Comparison of ENCODE assay signal across 1 cellular context in the genomic region with DNA sequence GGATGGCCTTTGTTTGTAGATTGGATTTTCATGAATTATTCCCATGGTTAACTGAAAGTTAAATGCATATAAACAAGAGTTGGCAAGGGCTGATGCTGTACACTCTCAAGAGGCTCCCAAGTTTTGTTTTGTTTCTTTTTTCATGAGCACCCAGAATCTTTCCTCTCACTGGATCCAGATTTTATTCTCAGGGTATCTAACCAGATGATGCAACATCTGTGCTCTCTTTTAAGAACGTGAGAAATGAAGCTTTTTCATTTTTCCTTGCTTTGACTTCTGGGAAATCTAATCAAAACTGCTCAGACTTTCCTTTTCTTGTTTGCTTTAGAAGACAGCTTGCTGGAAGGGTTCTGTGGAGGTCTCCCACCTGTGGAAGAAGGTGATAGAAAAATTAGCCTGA.
TF ChIP-seq lines count a peak whose summit lies in the region.

No MANE protein-coding gene starts in this region.

TF ChIP-seq in GM23338, 12 proteins besides CTCF, POLR2A, EP300 and RAD21 (continued from another document):
- TF ChIP-seq, protein P1, sequence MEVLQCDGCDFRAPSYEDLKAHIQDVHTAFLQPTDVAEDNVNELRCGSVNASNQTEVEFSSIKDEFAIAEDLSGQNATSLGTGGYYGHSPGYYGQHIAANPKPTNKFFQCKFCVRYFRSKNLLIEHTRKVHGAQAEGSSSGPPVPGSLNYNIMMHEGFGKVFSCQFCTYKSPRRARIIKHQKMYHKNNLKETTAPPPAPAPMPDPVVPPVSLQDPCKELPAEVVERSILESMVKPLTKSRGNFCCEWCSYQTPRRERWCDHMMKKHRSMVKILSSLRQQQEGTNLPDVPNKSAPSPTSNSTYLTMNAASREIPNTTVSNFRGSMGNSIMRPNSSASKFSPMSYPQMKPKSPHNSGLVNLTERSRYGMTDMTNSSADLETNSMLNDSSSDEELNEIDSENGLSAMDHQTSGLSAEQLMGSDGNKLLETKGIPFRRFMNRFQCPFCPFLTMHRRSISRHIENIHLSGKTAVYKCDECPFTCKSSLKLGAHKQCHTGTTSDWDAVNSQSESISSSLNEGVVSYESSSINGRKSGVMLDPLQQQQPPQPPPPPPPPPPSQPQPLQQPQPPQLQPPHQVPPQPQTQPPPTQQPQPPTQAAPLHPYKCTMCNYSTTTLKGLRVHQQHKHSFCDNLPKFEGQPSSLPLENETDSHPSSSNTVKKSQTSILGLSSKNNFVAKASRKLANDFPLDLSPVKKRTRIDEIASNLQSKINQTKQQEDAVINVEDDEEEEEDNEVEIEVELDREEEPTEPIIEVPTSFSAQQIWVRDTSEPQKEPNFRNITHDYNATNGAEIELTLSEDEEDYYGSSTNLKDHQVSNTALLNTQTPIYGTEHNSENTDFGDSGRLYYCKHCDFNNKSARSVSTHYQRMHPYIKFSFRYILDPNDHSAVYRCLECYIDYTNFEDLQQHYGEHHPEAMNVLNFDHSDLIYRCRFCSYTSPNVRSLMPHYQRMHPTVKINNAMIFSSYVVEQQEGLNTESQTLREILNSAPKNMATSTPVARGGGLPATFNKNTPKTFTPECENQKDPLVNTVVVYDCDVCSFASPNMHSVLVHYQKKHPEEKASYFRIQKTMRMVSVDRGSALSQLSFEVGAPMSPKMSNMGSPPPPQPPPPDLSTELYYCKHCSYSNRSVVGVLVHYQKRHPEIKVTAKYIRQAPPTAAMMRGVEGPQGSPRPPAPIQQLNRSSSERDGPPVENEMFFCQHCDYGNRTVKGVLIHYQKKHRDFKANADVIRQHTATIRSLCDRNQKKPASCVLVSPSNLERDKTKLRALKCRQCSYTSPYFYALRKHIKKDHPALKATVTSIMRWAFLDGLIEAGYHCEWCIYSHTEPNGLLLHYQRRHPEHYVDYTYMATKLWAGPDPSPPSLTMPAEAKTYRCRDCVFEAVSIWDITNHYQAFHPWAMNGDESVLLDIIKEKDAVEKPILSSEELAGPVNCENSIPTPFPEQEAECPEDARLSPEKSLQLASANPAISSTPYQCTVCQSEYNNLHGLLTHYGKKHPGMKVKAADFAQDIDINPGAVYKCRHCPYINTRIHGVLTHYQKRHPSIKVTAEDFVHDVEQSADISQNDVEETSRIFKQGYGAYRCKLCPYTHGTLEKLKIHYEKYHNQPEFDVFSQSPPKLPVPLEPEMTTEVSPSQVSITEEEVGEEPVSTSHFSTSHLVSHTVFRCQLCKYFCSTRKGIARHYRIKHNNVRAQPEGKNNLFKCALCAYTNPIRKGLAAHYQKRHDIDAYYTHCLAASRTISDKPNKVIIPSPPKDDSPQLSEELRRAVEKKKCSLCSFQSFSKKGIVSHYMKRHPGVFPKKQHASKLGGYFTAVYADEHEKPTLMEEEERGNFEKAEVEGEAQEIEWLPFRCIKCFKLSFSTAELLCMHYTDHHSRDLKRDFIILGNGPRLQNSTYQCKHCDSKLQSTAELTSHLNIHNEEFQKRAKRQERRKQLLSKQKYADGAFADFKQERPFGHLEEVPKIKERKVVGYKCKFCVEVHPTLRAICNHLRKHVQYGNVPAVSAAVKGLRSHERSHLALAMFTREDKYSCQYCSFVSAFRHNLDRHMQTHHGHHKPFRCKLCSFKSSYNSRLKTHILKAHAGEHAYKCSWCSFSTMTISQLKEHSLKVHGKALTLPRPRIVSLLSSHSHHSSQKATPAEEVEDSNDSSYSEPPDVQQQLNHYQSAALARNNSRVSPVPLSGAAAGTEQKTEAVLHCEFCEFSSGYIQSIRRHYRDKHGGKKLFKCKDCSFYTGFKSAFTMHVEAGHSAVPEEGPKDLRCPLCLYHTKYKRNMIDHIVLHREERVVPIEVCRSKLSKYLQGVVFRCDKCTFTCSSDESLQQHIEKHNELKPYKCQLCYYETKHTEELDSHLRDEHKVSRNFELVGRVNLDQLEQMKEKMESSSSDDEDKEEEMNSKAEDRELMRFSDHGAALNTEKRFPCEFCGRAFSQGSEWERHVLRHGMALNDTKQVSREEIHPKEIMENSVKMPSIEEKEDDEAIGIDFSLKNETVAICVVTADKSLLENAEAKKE (CRISPR knock-in tag; IDR thresholded peaks at IDR 0.05), result no peak
- no peak for TF ChIP-seq ZNF331 (CRISPR knock-in tag; IDR thresholded peaks at IDR 0.05; ENCODE audit: low read depth)
- TF ChIP-seq ZNF114 (CRISPR knock-in tag; IDR thresholded peaks at IDR 0.05), result no peak
- no peak for TF ChIP-seq EZH2 (IDR thresholded peaks at IDR 0.05; ENCODE audit: low read depth, unreplicated experiment)
- TF ChIP-seq, protein P2, sequence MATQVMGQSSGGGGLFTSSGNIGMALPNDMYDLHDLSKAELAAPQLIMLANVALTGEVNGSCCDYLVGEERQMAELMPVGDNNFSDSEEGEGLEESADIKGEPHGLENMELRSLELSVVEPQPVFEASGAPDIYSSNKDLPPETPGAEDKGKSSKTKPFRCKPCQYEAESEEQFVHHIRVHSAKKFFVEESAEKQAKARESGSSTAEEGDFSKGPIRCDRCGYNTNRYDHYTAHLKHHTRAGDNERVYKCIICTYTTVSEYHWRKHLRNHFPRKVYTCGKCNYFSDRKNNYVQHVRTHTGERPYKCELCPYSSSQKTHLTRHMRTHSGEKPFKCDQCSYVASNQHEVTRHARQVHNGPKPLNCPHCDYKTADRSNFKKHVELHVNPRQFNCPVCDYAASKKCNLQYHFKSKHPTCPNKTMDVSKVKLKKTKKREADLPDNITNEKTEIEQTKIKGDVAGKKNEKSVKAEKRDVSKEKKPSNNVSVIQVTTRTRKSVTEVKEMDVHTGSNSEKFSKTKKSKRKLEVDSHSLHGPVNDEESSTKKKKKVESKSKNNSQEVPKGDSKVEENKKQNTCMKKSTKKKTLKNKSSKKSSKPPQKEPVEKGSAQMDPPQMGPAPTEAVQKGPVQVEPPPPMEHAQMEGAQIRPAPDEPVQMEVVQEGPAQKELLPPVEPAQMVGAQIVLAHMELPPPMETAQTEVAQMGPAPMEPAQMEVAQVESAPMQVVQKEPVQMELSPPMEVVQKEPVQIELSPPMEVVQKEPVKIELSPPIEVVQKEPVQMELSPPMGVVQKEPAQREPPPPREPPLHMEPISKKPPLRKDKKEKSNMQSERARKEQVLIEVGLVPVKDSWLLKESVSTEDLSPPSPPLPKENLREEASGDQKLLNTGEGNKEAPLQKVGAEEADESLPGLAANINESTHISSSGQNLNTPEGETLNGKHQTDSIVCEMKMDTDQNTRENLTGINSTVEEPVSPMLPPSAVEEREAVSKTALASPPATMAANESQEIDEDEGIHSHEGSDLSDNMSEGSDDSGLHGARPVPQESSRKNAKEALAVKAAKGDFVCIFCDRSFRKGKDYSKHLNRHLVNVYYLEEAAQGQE (IDR thresholded peaks at IDR 0.05; ENCODE audit: unreplicated experiment), result no peak
- TF ChIP-seq STAT1 (IDR thresholded peaks at IDR 0.05; ENCODE audit: unreplicated experiment), result no peak
- no peak for TF ChIP-seq EZH2phosphoT487 (IDR thresholded peaks at IDR 0.05; ENCODE audit: unreplicated experiment)
- TF ChIP-seq NANOG (IDR thresholded peaks at IDR 0.05; ENCODE audit: borderline replicate concordance), result no peak
- TF ChIP-seq JUNB (IDR thresholded peaks at IDR 0.05; ENCODE audit: unreplicated experiment), result no peak
- no peak for TF ChIP-seq POLR2AphosphoS5 (IDR thresholded peaks at IDR 0.05; ENCODE audit: low read depth)
TF ChIP-seq in GM23338: peak in this region for 0.
